Comparison of ENCODE assay signal across 8 cellular contexts in the genomic region with DNA sequence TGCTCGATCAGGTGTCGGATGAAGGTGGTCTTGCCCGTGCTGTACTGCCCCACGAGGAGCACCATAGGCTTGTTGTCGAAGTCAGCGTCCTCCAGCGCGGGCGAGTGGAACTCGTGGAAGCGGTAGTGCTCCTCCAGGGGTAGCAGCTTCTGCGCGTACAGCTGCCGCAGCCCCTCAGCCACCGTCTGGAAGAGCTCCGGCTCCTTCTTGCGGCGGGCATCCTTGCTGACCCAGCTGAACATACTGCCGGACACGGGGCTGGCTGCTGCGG. TPM values are rescaled to one million over a fixed set of nuclear protein-coding genes. Genes with fewer than 3 reads are reported as not detected.
DNase-seq lines count a peak whose midpoint lies in the region; ATAC-seq, FAIRE-seq and TF ChIP-seq lines count a peak whose summit lies in the region.

No MANE protein-coding gene starts in this region.

- H3K4me1 ChIP-seq in HUES48 (ENCODE audit: control insufficient read depth, insufficient read depth, low read length) (peaks cover 9% of the 10 kb centered on the region), body of pancreas (peaks cover 39% of the 10 kb centered on the region), HepG2 (ENCODE audit: insufficient read depth, low read length) (peaks cover 62% of the 10 kb centered on the region), tibial artery (peaks cover 0 to 75% (median 51%) of the 10 kb centered on the region in 4 donors)

- ATAC-seq in body of pancreas (peak; percentile 28), HepG2 (peak; percentile 18; the same call in 2 of the 3 replicates), GM19397 (IDR thresholded peaks at IDR 0.05; ENCODE audit: unreplicated experiment) (no peak)

- H2AFZ ChIP-seq in HepG2 (ENCODE audit: low read length), result no peak overlapping the region

- no peak for TF ChIP-seq CTCF in GM12864 (IDR thresholded peaks at IDR 0.05; ENCODE audit: low read depth, low read length, missing control alignments)
- no peak for TF ChIP-seq CTCF in body of pancreas (IDR thresholded peaks at IDR 0.05)
- no peak for TF ChIP-seq CTCF in HepG2 (CRISPR knock-in tag; IDR thresholded peaks at IDR 0.05)
- no peak for TF ChIP-seq CTCF in tibial artery (IDR thresholded peaks at IDR 0.05)

- no peaks in the 10 kb centered on the region; the same call in 1 of the 2 replicates for H4K20me1 ChIP-seq in HepG2 (ENCODE audit: insufficient read depth, low read length)

- POLR2A ChIA-PET in HepG2 (lab: Yijun Ruan, JAX), result interaction anchor here (2.3 to 10.4 kb wide), 4 partner anchors 8 to 31 kb away, joined by 12 to 132 read pairs (median 26); no protein-coding TSS in a partner anchor

- no peaks in the 10 kb centered on the region for H3K27me3 ChIP-seq in HUES48 (ENCODE audit: control insufficient read depth, insufficient read depth, low read length)
- no peaks in the 10 kb centered on the region for H3K27me3 ChIP-seq in body of pancreas
- H3K27me3 ChIP-seq in HepG2 (ENCODE audit: control insufficient read depth in 1 of 2, insufficient read depth in 2 of 2, low read length in 2 of 2), result no peaks in the 10 kb centered on the region; a peak in 1 of 5 replicates
- no peaks in the 10 kb centered on the region for H3K27me3 ChIP-seq in tibial artery

- H3K79me2 ChIP-seq in HepG2 (ENCODE audit: insufficient read depth, low read length), result peaks cover 35% of the 10 kb centered on the region

- peak overlapping the region; percentile 98 for H3K4me2 ChIP-seq in HepG2 (ENCODE audit: low read depth, low read length)

- BruUV-seq in HepG2 (replicated peaks; lab: Mats Ljungman, UMichigan), result no TSS peak

- CTCF ChIA-PET in HepG2 (lab: Yijun Ruan, JAX; ENCODE audit: low intra/inter-chr PET ratio, low total read pairs), result interaction anchor here (1.7 kb wide), 1 partner anchor 31 kb away, joined by 6 read pairs; no protein-coding TSS in a partner anchor

- intact Hi-C loops in body of pancreas (cut with DNase I), result no loop called here
- intact Hi-C loops in HepG2 (cut with micrococcal nuclease; ENCODE audit: unreplicated experiment), result no loop called here
- intact Hi-C loops in tibial artery (cut with DNase I; ENCODE audit: low total_unique reads), result no loop called here

- TF ChIP-seq RAD21 in HepG2 (CRISPR knock-in tag; IDR thresholded peaks at IDR 0.05), result no peak

- TF ChIP-seq POLR2A in body of pancreas (IDR thresholded peaks at IDR 0.05) (no peak), HepG2 (IDR thresholded peaks at IDR 0.05; ENCODE audit: insufficient read depth in 1 of 2, low read depth in 2 of 2, low read length in 2 of 2) (no peak), GM12892 (IDR thresholded peaks at IDR 0.05; ENCODE audit: low read depth, low read length) (no peak)

- DNase-seq in GM12864 (ENCODE audit: low read depth) (no peak), body of pancreas (no peak), HepG2 (ENCODE audit: low spot score) (no peak), tibial artery (no peak), GM12892 (ENCODE audit: insufficient read length) (no peak), C1 segment of cervical spinal cord (lab: John Stamatoyannopoulos, UW) (no peak)

- H3K9me3 ChIP-seq in HUES48 (ENCODE audit: control insufficient read depth, insufficient read depth, low read length) (no peaks in the 10 kb centered on the region), body of pancreas (no peaks in the 10 kb centered on the region), HepG2 (ENCODE audit: low read length) (no peaks in the 10 kb centered on the region), tibial artery (no peaks in the 10 kb centered on the region)

- H3K4me3 ChIP-seq in GM12864 (ENCODE audit: low read depth, low read length), result peak overlapping the region; percentile 92
- H3K4me3 ChIP-seq in HUES48 (ENCODE audit: low read depth, low read length), result peak overlapping the region; percentile 88
- H3K4me3 ChIP-seq in body of pancreas, result peak overlapping the region; percentile 36 to 89
- peak overlapping the region; percentile 83 to 99 (median 98) for H3K4me3 ChIP-seq in HepG2 (replicated peaks in 1 of 3; ENCODE audit: insufficient read depth in 1 of 3, low read depth in 2 of 3, low read length in 3 of 3)
- peak overlapping the region; percentile 66 to 71 for H3K4me3 ChIP-seq in tibial artery

- in situ Hi-C loops in HepG2 (cut with HindIII; ENCODE audit: extremely low pct_ligation_motif_present, low pct_unique_long_range_greater_than_20kb), result no loop called here

- TF ChIP-seq EP300 in HepG2 (IDR thresholded peaks at IDR 0.05; ENCODE audit: low read depth in 2 of 2, low read length in 2 of 2) (no peak), HepG2 (CRISPR knock-in tag; IDR thresholded peaks at IDR 0.05; ENCODE audit: borderline replicate concordance) (no peak)

- peaks cover 4% of the 10 kb centered on the region; the same call in 1 of the 2 replicates for H3K36me3 ChIP-seq in HUES48 (ENCODE audit: control insufficient read depth, insufficient read depth, low read length)
- H3K36me3 ChIP-seq in body of pancreas (replicated peaks in 1 of 2; ENCODE audit: insufficient read depth in 1 of 2, low read depth in 2 of 2), result no peaks in the 10 kb centered on the region
- H3K36me3 ChIP-seq in HepG2 (replicated peaks in 1 of 2; ENCODE audit: control insufficient read depth in 1 of 2, insufficient read depth in 2 of 2, low read length in 2 of 2), result peaks cover 0 to 4% of the 10 kb centered on the region in 2 experiments; a peak in 1 of 5 replicates
- peaks cover 5 to 18% (median 11%) of the 10 kb centered on the region in 3 donors for H3K36me3 ChIP-seq in tibial artery

- H3K9ac ChIP-seq in HUES48 (ENCODE audit: low read depth, low read length) (peak overlapping the region; percentile 61), HepG2 (ENCODE audit: insufficient read depth, low read depth, low read length) (peak overlapping the region; percentile 81)

- no peak overlapping the region for H3K27ac ChIP-seq in HUES48 (ENCODE audit: low read depth, low read length)
- peak overlapping the region; percentile 51 to 91 (median 82) for H3K27ac ChIP-seq in body of pancreas
- H3K27ac ChIP-seq in HepG2 (ENCODE audit: extremely low read length, insufficient read depth, low read length), result peak overlapping the region; percentile 48
- peak overlapping the region; percentile 81 to 97 for H3K27ac ChIP-seq in tibial artery

- FAIRE-seq in HepG2 (lab: Jason Lieb, UNC), result no peak
- no peak for FAIRE-seq in GM12892 (lab: Jason Lieb, UNC)

- 0% methylated on average over 19 of the region's 21 CpGs; no CpG with 5 or more reads in 1 of the 2 donors for WGBS in body of pancreas, 2 donors
- no CpG with 5 or more reads among the region's 21 CpGs for WGBS in HepG2 (ENCODE audit: low lambda C conversion rate)

RNA-seq across cellular contexts. Expression of a gene that starts 0.3 kb away (rescaled TPM):
- total RNA-seq in body of pancreas (10 to 100 TPM; 18.7 to 45.2 TPM), HepG2 (2016; rRNA removed; fragmentation: Illumina TruSeq; extraction: Trizol) (22.0 and 26.6 TPM in 2 replicates)
- total RNA-seq in HepG2 (2016; cell fraction: cytosol; rRNA removed; fragmentation: Illumina TruSeq; extraction: Trizol; ENCODE audit: low read depth), result 8.1 and 9.7 TPM in 2 replicates
- 22.9 and 29.1 TPM in 2 replicates for total RNA-seq in HepG2 (2016; cell fraction: insoluble cytoplasmic fraction; rRNA removed; fragmentation: Illumina TruSeq; extraction: Trizol)
- total RNA-seq in HepG2 (2016; cell fraction: membrane; rRNA removed; fragmentation: Illumina TruSeq; extraction: Trizol), result 11.0 and 11.5 TPM in 2 replicates
- total RNA-seq in HepG2 (2016; cell fraction: nucleus; rRNA removed; fragmentation: Illumina TruSeq; extraction: Trizol), result 16.8 and 19.6 TPM in 2 replicates
- polyA plus RNA-seq in HepG2 (2011; rRNA removed), result 23.6 and 29.4 TPM in 2 replicates
- polyA plus RNA-seq in HepG2 (2011; cell fraction: cytosol; rRNA removed), result 20.8 and 31.1 TPM in 2 replicates
- 42.3 and 43.0 TPM in 2 replicates for polyA plus RNA-seq in HepG2 (2011; cell fraction: nucleus; rRNA removed)
- 18.8 and 23.3 TPM in 2 replicates for polyA plus RNA-seq in HepG2 (2012)
- polyA plus RNA-seq in HepG2 (2016; cell fraction: cytosol; fragmentation: Illumina TruSeq; extraction: Trizol; ENCODE audit: low read depth), result 3.5 and 3.9 TPM in 2 replicates
- polyA plus RNA-seq in HepG2 (2016; cell fraction: insoluble cytoplasmic fraction; fragmentation: Illumina TruSeq; extraction: Trizol; ENCODE audit: low read depth), result 29.0 and 35.3 TPM in 2 replicates
- 7.9 and 9.3 TPM in 2 replicates for polyA plus RNA-seq in HepG2 (2016; cell fraction: membrane; fragmentation: Illumina TruSeq; extraction: Trizol; ENCODE audit: low read depth)
- polyA plus RNA-seq in HepG2 (2016; cell fraction: nucleus; fragmentation: Illumina TruSeq; extraction: Trizol; ENCODE audit: insufficient read depth, low read depth), result 33.4 and 34.4 TPM in 2 replicates
- 63.9 and 78.7 TPM in 2 replicates for polyA minus RNA-seq in HepG2 (2011; rRNA and poly(A)+ RNA removed; ENCODE audit: low replicate concordance)
- 21.2 and 28.0 TPM in 2 replicates for polyA minus RNA-seq in HepG2 (2011; cell fraction: cytosol; rRNA and poly(A)+ RNA removed)
- polyA minus RNA-seq in HepG2 (2011; cell fraction: nucleus; rRNA and poly(A)+ RNA removed), result 15.5 and 22.1 TPM in 2 replicates
- polyA plus RNA-seq in GM12892 (2012; ENCODE audit: missing spikeins), result 76.6 TPM

RNA-seq across cellular contexts. Expression of a gene that starts 33.7 kb away (rescaled TPM):
- total RNA-seq in body of pancreas, result 10 to 100 TPM; 13.5 to 18.9 TPM
- 0.77 and 1.4 TPM in 2 replicates for total RNA-seq in HepG2 (2016; rRNA removed; fragmentation: Illumina TruSeq; extraction: Trizol)
- 0.10 and 0.35 TPM in 2 replicates for total RNA-seq in HepG2 (2016; cell fraction: cytosol; rRNA removed; fragmentation: Illumina TruSeq; extraction: Trizol; ENCODE audit: low read depth)
- 0.42 and 1.4 TPM in 2 replicates for total RNA-seq in HepG2 (2016; cell fraction: insoluble cytoplasmic fraction; rRNA removed; fragmentation: Illumina TruSeq; extraction: Trizol)
- total RNA-seq in HepG2 (2016; cell fraction: membrane; rRNA removed; fragmentation: Illumina TruSeq; extraction: Trizol), result 0.37 and 0.38 TPM in 2 replicates
- total RNA-seq in HepG2 (2016; cell fraction: nucleus; rRNA removed; fragmentation: Illumina TruSeq; extraction: Trizol), result 1.8 and 2.0 TPM in 2 replicates
- polyA plus RNA-seq in HepG2 (2011; rRNA removed), result 0.55 and 0.99 TPM in 2 replicates
- polyA plus RNA-seq in HepG2 (2011; cell fraction: cytosol; rRNA removed), result 0.34 and 0.54 TPM in 2 replicates
- 6.3 and 7.3 TPM in 2 replicates for polyA plus RNA-seq in HepG2 (2011; cell fraction: nucleus; rRNA removed)
- polyA plus RNA-seq in HepG2 (2012), result 1.2 and 1.3 TPM in 2 replicates
- polyA plus RNA-seq in HepG2 (2016; cell fraction: cytosol; fragmentation: Illumina TruSeq; extraction: Trizol; ENCODE audit: low read depth), result 0.06 and 0.11 TPM in 2 replicates
- 0.63 and 0.75 TPM in 2 replicates for polyA plus RNA-seq in HepG2 (2016; cell fraction: insoluble cytoplasmic fraction; fragmentation: Illumina TruSeq; extraction: Trizol; ENCODE audit: low read depth)
- 0.24 and 0.70 TPM in 2 replicates for polyA plus RNA-seq in HepG2 (2016; cell fraction: membrane; fragmentation: Illumina TruSeq; extraction: Trizol; ENCODE audit: low read depth)
- polyA plus RNA-seq in HepG2 (2016; cell fraction: nucleus; fragmentation: Illumina TruSeq; extraction: Trizol; ENCODE audit: insufficient read depth, low read depth), result 4.9 and 5.6 TPM in 2 replicates
- 1.3 and 2.7 TPM in 2 replicates for polyA minus RNA-seq in HepG2 (2011; rRNA and poly(A)+ RNA removed; ENCODE audit: low replicate concordance)
- 0.59 and 1.6 TPM in 2 replicates for polyA minus RNA-seq in HepG2 (2011; cell fraction: cytosol; rRNA and poly(A)+ RNA removed)
- 1.9 and 4.0 TPM in 2 replicates for polyA minus RNA-seq in HepG2 (2011; cell fraction: nucleus; rRNA and poly(A)+ RNA removed)
- 0.15 TPM for polyA plus RNA-seq in GM12892 (2012; ENCODE audit: missing spikeins)

RNA-seq across cellular contexts. Expression of a gene that starts 38.9 kb away (rescaled TPM):
- total RNA-seq in body of pancreas (10 to 100 TPM; 16.3 to 34.3 TPM), HepG2 (2016; rRNA removed; fragmentation: Illumina TruSeq; extraction: Trizol) (6.5 and 6.7 TPM in 2 replicates)
- 5.0 and 5.3 TPM in 2 replicates for total RNA-seq in HepG2 (2016; cell fraction: cytosol; rRNA removed; fragmentation: Illumina TruSeq; extraction: Trizol; ENCODE audit: low read depth)
- total RNA-seq in HepG2 (2016; cell fraction: insoluble cytoplasmic fraction; rRNA removed; fragmentation: Illumina TruSeq; extraction: Trizol), result 5.7 and 6.9 TPM in 2 replicates
- 3.5 and 4.7 TPM in 2 replicates for total RNA-seq in HepG2 (2016; cell fraction: membrane; rRNA removed; fragmentation: Illumina TruSeq; extraction: Trizol)
- 7.1 and 8.3 TPM in 2 replicates for total RNA-seq in HepG2 (2016; cell fraction: nucleus; rRNA removed; fragmentation: Illumina TruSeq; extraction: Trizol)
- polyA plus RNA-seq in HepG2 (2011; rRNA removed), result 8.0 and 13.2 TPM in 2 replicates
- polyA plus RNA-seq in HepG2 (2011; cell fraction: cytosol; rRNA removed), result 4.6 and 6.5 TPM in 2 replicates
- polyA plus RNA-seq in HepG2 (2011; cell fraction: nucleus; rRNA removed), result 81.8 and 92.1 TPM in 2 replicates
- polyA plus RNA-seq in HepG2 (2012), result 14.9 and 21.4 TPM in 2 replicates
- 1.0 and 1.2 TPM in 2 replicates for polyA plus RNA-seq in HepG2 (2016; cell fraction: cytosol; fragmentation: Illumina TruSeq; extraction: Trizol; ENCODE audit: low read depth)
- polyA plus RNA-seq in HepG2 (2016; cell fraction: insoluble cytoplasmic fraction; fragmentation: Illumina TruSeq; extraction: Trizol; ENCODE audit: low read depth), result 5.5 and 7.6 TPM in 2 replicates
- 1.9 and 2.0 TPM in 2 replicates for polyA plus RNA-seq in HepG2 (2016; cell fraction: membrane; fragmentation: Illumina TruSeq; extraction: Trizol; ENCODE audit: low read depth)
- polyA plus RNA-seq in HepG2 (2016; cell fraction: nucleus; fragmentation: Illumina TruSeq; extraction: Trizol; ENCODE audit: insufficient read depth, low read depth), result 19.9 and 22.1 TPM in 2 replicates
- polyA minus RNA-seq in HepG2 (2011; rRNA and poly(A)+ RNA removed; ENCODE audit: low replicate concordance), result 20.7 and 23.4 TPM in 2 replicates
- 11.5 and 17.2 TPM in 2 replicates for polyA minus RNA-seq in HepG2 (2011; cell fraction: cytosol; rRNA and poly(A)+ RNA removed)
- polyA minus RNA-seq in HepG2 (2011; cell fraction: nucleus; rRNA and poly(A)+ RNA removed), result 24.7 and 27.0 TPM in 2 replicates
- 3.2 TPM for polyA plus RNA-seq in GM12892 (2012; ENCODE audit: missing spikeins)

RNA-seq across cellular contexts. Expression of a gene that starts 46.3 kb away (rescaled TPM):
- total RNA-seq in body of pancreas (10 to 100 TPM; 12.7 to 35.6 TPM), HepG2 (2016; rRNA removed; fragmentation: Illumina TruSeq; extraction: Trizol) (1.6 and 2.3 TPM in 2 replicates)
- 0.53 and 0.61 TPM in 2 replicates for total RNA-seq in HepG2 (2016; cell fraction: cytosol; rRNA removed; fragmentation: Illumina TruSeq; extraction: Trizol; ENCODE audit: low read depth)
- 1.6 and 2.9 TPM in 2 replicates for total RNA-seq in HepG2 (2016; cell fraction: insoluble cytoplasmic fraction; rRNA removed; fragmentation: Illumina TruSeq; extraction: Trizol)
- 1.7 and 1.9 TPM in 2 replicates for total RNA-seq in HepG2 (2016; cell fraction: membrane; rRNA removed; fragmentation: Illumina TruSeq; extraction: Trizol)
- total RNA-seq in HepG2 (2016; cell fraction: nucleus; rRNA removed; fragmentation: Illumina TruSeq; extraction: Trizol), result 1.9 and 2.8 TPM in 2 replicates
- polyA plus RNA-seq in HepG2 (2011; rRNA removed), result 8.3 and 12.6 TPM in 2 replicates
- polyA plus RNA-seq in HepG2 (2011; cell fraction: cytosol; rRNA removed), result 5.2 and 5.5 TPM in 2 replicates
- polyA plus RNA-seq in HepG2 (2011; cell fraction: nucleus; rRNA removed), result 38.0 and 39.6 TPM in 2 replicates
- 6.5 and 7.2 TPM in 2 replicates for polyA plus RNA-seq in HepG2 (2012)
- polyA plus RNA-seq in HepG2 (2016; cell fraction: cytosol; fragmentation: Illumina TruSeq; extraction: Trizol; ENCODE audit: low read depth), result 0.45 and 0.76 TPM in 2 replicates
- 1.6 and 2.0 TPM in 2 replicates for polyA plus RNA-seq in HepG2 (2016; cell fraction: insoluble cytoplasmic fraction; fragmentation: Illumina TruSeq; extraction: Trizol; ENCODE audit: low read depth)
- polyA plus RNA-seq in HepG2 (2016; cell fraction: membrane; fragmentation: Illumina TruSeq; extraction: Trizol; ENCODE audit: low read depth), result 1.3 and 2.0 TPM in 2 replicates
- 6.5 and 7.0 TPM in 2 replicates for polyA plus RNA-seq in HepG2 (2016; cell fraction: nucleus; fragmentation: Illumina TruSeq; extraction: Trizol; ENCODE audit: insufficient read depth, low read depth)
- 4.2 and 6.0 TPM in 2 replicates for polyA minus RNA-seq in HepG2 (2011; rRNA and poly(A)+ RNA removed; ENCODE audit: low replicate concordance)
- 2.0 and 4.1 TPM in 2 replicates for polyA minus RNA-seq in HepG2 (2011; cell fraction: cytosol; rRNA and poly(A)+ RNA removed)
- polyA minus RNA-seq in HepG2 (2011; cell fraction: nucleus; rRNA and poly(A)+ RNA removed), result 4.6 and 4.8 TPM in 2 replicates
- 8.6 TPM for polyA plus RNA-seq in GM12892 (2012; ENCODE audit: missing spikeins)

RNA-seq across cellular contexts. Expression of a gene that starts 57.5 kb away (rescaled TPM):
- 10 to 100 TPM in 1 of 2 donors, 1 to 10 TPM in 1; 7.3 to 18.5 TPM for total RNA-seq in body of pancreas
- 11.6 and 19.1 TPM in 2 replicates for total RNA-seq in HepG2 (2016; rRNA removed; fragmentation: Illumina TruSeq; extraction: Trizol)
- total RNA-seq in HepG2 (2016; cell fraction: cytosol; rRNA removed; fragmentation: Illumina TruSeq; extraction: Trizol; ENCODE audit: low read depth), result 5.4 and 8.4 TPM in 2 replicates
- total RNA-seq in HepG2 (2016; cell fraction: insoluble cytoplasmic fraction; rRNA removed; fragmentation: Illumina TruSeq; extraction: Trizol), result 14.5 and 23.6 TPM in 2 replicates
- total RNA-seq in HepG2 (2016; cell fraction: membrane; rRNA removed; fragmentation: Illumina TruSeq; extraction: Trizol), result 9.9 and 10.1 TPM in 2 replicates
- 16.1 and 16.5 TPM in 2 replicates for total RNA-seq in HepG2 (2016; cell fraction: nucleus; rRNA removed; fragmentation: Illumina TruSeq; extraction: Trizol)
- polyA plus RNA-seq in HepG2 (2011; rRNA removed), result 10.1 and 13.0 TPM in 2 replicates
- 9.1 and 24.9 TPM in 2 replicates for polyA plus RNA-seq in HepG2 (2011; cell fraction: cytosol; rRNA removed)
- polyA plus RNA-seq in HepG2 (2011; cell fraction: nucleus; rRNA removed), result 5.5 and 7.6 TPM in 2 replicates
- 4.9 and 6.7 TPM in 2 replicates for polyA plus RNA-seq in HepG2 (2012)
- polyA plus RNA-seq in HepG2 (2016; cell fraction: cytosol; fragmentation: Illumina TruSeq; extraction: Trizol; ENCODE audit: low read depth), result 8.6 and 12.5 TPM in 2 replicates
- polyA plus RNA-seq in HepG2 (2016; cell fraction: insoluble cytoplasmic fraction; fragmentation: Illumina TruSeq; extraction: Trizol; ENCODE audit: low read depth), result 17.0 and 17.6 TPM in 2 replicates
- polyA plus RNA-seq in HepG2 (2016; cell fraction: membrane; fragmentation: Illumina TruSeq; extraction: Trizol; ENCODE audit: low read depth), result 11.7 and 13.3 TPM in 2 replicates
- 33.1 and 38.1 TPM in 2 replicates for polyA plus RNA-seq in HepG2 (2016; cell fraction: nucleus; fragmentation: Illumina TruSeq; extraction: Trizol; ENCODE audit: insufficient read depth, low read depth)
- 18.7 TPM in 1 of 2 replicates, not detected in the other for polyA minus RNA-seq in HepG2 (2011; rRNA and poly(A)+ RNA removed; ENCODE audit: low replicate concordance)
- polyA minus RNA-seq in HepG2 (2011; cell fraction: cytosol; rRNA and poly(A)+ RNA removed), result 2.4 TPM in 2 replicates
- 1.1 and 1.7 TPM in 2 replicates for polyA minus RNA-seq in HepG2 (2011; cell fraction: nucleus; rRNA and poly(A)+ RNA removed)
- not detected for polyA plus RNA-seq in GM12892 (2012; ENCODE audit: missing spikeins)
